Comparison of ENCODE assay signal across 12 cellular contexts in the genomic region with DNA sequence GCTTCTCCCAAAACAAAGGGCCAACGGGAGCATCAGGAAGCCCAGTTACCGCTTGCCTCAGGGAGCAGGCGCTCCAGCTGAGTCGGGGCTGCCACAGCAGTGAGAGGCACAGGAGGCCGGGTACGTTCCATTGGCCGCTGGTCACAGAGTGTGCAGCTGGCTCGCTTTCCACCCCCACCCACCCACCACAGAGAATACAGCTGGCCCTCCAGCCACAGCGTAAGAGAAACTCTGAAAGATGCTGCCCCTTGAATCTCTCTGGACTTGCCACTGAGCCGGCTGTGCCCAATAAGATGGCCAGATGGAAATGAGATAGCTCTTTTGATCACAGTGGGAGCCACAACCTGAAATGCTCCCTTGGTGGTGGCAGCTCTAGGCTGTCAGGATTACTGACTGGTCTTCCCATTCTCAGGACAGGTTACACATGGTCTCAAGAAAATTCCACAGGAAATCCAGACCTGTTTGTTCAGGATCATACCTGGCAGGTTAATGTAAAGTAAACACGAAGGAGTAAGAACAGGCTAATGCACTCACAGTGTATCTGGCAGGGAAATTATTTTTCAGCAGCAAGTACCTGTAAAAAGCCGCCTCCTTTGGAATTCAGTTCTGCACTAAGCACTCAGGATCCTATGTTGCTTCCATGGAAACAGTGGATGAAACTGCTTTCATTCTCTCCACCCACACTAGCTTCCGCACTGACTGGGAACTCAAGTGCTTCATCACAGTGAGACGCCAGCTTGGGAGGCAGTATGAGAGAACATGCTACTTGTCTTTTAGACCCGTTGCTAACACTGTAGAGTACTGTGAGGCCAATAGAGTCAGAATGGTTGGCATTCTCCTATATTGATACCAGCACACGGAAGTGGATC. TPM values are rescaled to one million over a fixed set of nuclear protein-coding genes. Genes with fewer than 3 reads are reported as not detected.
DNase-seq lines count a peak whose midpoint lies in the region; ATAC-seq and TF ChIP-seq lines count a peak whose summit lies in the region.
"Had no signal": no experiment of that assay in that cellular context is flagged by ENCODE, and none has a peak within 500 bp of the region (broad histone marks: within the 10 kb centered on the region; RNA-seq: fewer than 3 reads in every experiment).

No MANE protein-coding gene starts in this region.

- no peak overlapping the region for H2AK9ac ChIP-seq in IMR-90 (replicated peaks; ENCODE audit: low read depth, low read length, poor library complexity)

- POLR2A ChIA-PET in IMR-90 (lab: Charles Lee; ENCODE audit: unreplicated experiment), result no interaction called here

- no peak overlapping the region for H3K23ac ChIP-seq in IMR-90 (ENCODE audit: low read depth, low read length)

- H2BK120ac ChIP-seq in IMR-90 (ENCODE audit: low read depth, low read length), result no peak overlapping the region

- TF ChIP-seq POLR2A in IMR-90 (IDR thresholded peaks at IDR 0.05; ENCODE audit: low read depth, low read length), result no peak

- no peaks in the 10 kb centered on the region for H3K9me1 ChIP-seq in IMR-90 (ENCODE audit: insufficient read depth, low read length)

- no peak overlapping the region for H3K18ac ChIP-seq in IMR-90 (ENCODE audit: low read depth, low read length)

- CTCF ChIA-PET in IMR-90 (lab: Yijun Ruan, JAX), result interaction anchor here (0.5 to 0.6 kb wide), 2 partner anchors 27 to 270 kb away, joined by 3 read pairs; no protein-coding TSS in a partner anchor

- in situ Hi-C loops in IMR-90 (cut with MboI; ENCODE audit: low sequenced_read_pairs), result loop anchor here (25.0 kb wide), 1 partner anchor 755 kb away; no protein-coding TSS in a partner anchor

- no peak overlapping the region for H2BK20ac ChIP-seq in IMR-90 (ENCODE audit: low read depth, low read length)

- no peak overlapping the region for H4K91ac ChIP-seq in IMR-90 (ENCODE audit: insufficient read depth, low read depth, low read length)

- H3K27ac ChIP-seq in IMR-90 (ENCODE audit: insufficient read depth, low read length), result no peak overlapping the region
- H3K27ac ChIP-seq: heart left ventricle had no signal

- DNase-seq in IMR-90 (peak; percentile 66), NCI-H524 treated with DMSO at 0.1 percent for 48 hours (lab: John Stamatoyannopoulos, UW) (peak; percentile 71), fibroblast of pulmonary artery (ENCODE audit: low read depth) (peak; percentile 35), posterior cingulate gyrus (peak in 6 of 10 donors; percentile 44 to 86 (median 71))
- no peak for DNase-seq in activated CD4-positive, CD25-positive, alpha-beta regulatory T cell (lab: John Stamatoyannopoulos, UW)
- DNase-seq in activated naive CD8-positive, alpha-beta T cell treated with anti-CD3 and anti-CD28 coated beads for 36 hours, result no peak
- no peak for DNase-seq in stimulated activated effector memory CD8-positive, alpha-beta T cell treated with anti-CD3 and anti-CD28 coated beads, Interleukin-12 subunit alpha, Interleukin-12 subunit beta, amount 100 ng/mL, for 72 hours (ENCODE audit: low spot score in 2 of 2)
- DNase-seq: effector memory CD4-positive, alpha-beta T cell; heart left ventricle; MV-4-11; T-helper 9 cell had no signal

- no peak overlapping the region for H2AK5ac ChIP-seq in IMR-90 (ENCODE audit: low read depth, low read length)

- dilution Hi-C loops in IMR-90 (cut with HindIII; ENCODE audit: low sequenced_read_pairs, unreplicated experiment), result no loop called here

- H3K36me3 ChIP-seq in IMR-90 (ENCODE audit: control insufficient read depth, insufficient read depth, low read length), result 0 out of 2 replicates have a peak, but pooled peaks cover 3% of the 10 kb centered on the region

- no peak overlapping the region for H3K27ac Mint-ChIP-seq in activated naive CD8-positive, alpha-beta T cell treated with anti-CD3 and anti-CD28 coated beads for 36 hours
- no peak overlapping the region for H3K27ac Mint-ChIP-seq in stimulated activated effector memory CD8-positive, alpha-beta T cell treated with anti-CD3 and anti-CD28 coated beads, Interleukin-12 subunit alpha, Interleukin-12 subunit beta, amount 100 ng/mL, for 72 hours

- H3K4me3 Mint-ChIP-seq in activated naive CD8-positive, alpha-beta T cell treated with anti-CD3 and anti-CD28 coated beads for 36 hours, result no peak overlapping the region
- no peak overlapping the region for H3K4me3 Mint-ChIP-seq in stimulated activated effector memory CD8-positive, alpha-beta T cell treated with anti-CD3 and anti-CD28 coated beads, Interleukin-12 subunit alpha, Interleukin-12 subunit beta, amount 100 ng/mL, for 72 hours

- H4K8ac ChIP-seq in IMR-90 (ENCODE audit: low read depth in 2 of 2, low read length in 2 of 2), result 0 out of 4 replicates have a peak overlapping the region, but pooled peaks of 1 of the 2 experiments have one; percentile 12

- peaks cover 7% of the 10 kb centered on the region for H3K36me3 Mint-ChIP-seq in activated naive CD8-positive, alpha-beta T cell treated with anti-CD3 and anti-CD28 coated beads for 36 hours
- H3K36me3 Mint-ChIP-seq in stimulated activated effector memory CD8-positive, alpha-beta T cell treated with anti-CD3 and anti-CD28 coated beads, Interleukin-12 subunit alpha, Interleukin-12 subunit beta, amount 100 ng/mL, for 72 hours, result no peaks in the 10 kb centered on the region

- H3K27me3 Mint-ChIP-seq in activated naive CD8-positive, alpha-beta T cell treated with anti-CD3 and anti-CD28 coated beads for 36 hours, result no peaks in the 10 kb centered on the region

- intact Hi-C loops in IMR-90 (cut with micrococcal nuclease) (no loop called here), posterior cingulate gyrus (cut with DNase I) (no loop called here)

- no TSS peak for BruUV-seq in IMR-90 (replicated peaks; lab: Mats Ljungman, UMichigan)

- no peak overlapping the region for H2BK15ac ChIP-seq in IMR-90 (ENCODE audit: low read depth, low read length)

- 44% methylated on average over 5 of the region's 16 CpGs; no CpG with 5 or more reads in 1 of the 2 experiments for WGBS in IMR-90 (ENCODE audit: extremely low coverage in 2 of 2, insufficient read length in 1 of 2), 2 experiments

- no peaks in the 10 kb centered on the region for H3K27me3 ChIP-seq in IMR-90 (ENCODE audit: control insufficient read depth, insufficient read depth, low read length)
- H3K27me3 ChIP-seq: heart left ventricle had no signal

- no peak overlapping the region for H3K4me3 ChIP-seq in IMR-90 (ENCODE audit: insufficient read depth, low read depth, low read length)
- H3K4me3 ChIP-seq in fibroblast of pulmonary artery (replicated peaks; ENCODE audit: low read depth, low read length), result no peak overlapping the region
- H3K4me3 ChIP-seq: heart left ventricle had no signal

- no peaks in the 10 kb centered on the region for H3K79me1 ChIP-seq in IMR-90 (ENCODE audit: low read depth in 1 of 2, low read length in 2 of 2)

- H3K56ac ChIP-seq in IMR-90 (ENCODE audit: extremely low read depth, insufficient read depth, low read length), result no peak overlapping the region

- H3K4me1 Mint-ChIP-seq in activated naive CD8-positive, alpha-beta T cell treated with anti-CD3 and anti-CD28 coated beads for 36 hours, result no peaks in the 10 kb centered on the region
- no peaks in the 10 kb centered on the region for H3K4me1 Mint-ChIP-seq in stimulated activated effector memory CD8-positive, alpha-beta T cell treated with anti-CD3 and anti-CD28 coated beads, Interleukin-12 subunit alpha, Interleukin-12 subunit beta, amount 100 ng/mL, for 72 hours

- TF ChIP-seq CTCF in IMR-90 (conservative IDR thresholded peaks at IDR 0.05; ENCODE audit: low read depth, low read length) (no peak), fibroblast of pulmonary artery (IDR thresholded peaks at IDR 0.05; ENCODE audit: low read length, missing control alignments) (no peak)

- H4K5ac ChIP-seq in IMR-90 (ENCODE audit: low read depth, low read length), result no peak overlapping the region

- no peaks in the 10 kb centered on the region for H3K9me3 Mint-ChIP-seq in activated naive CD8-positive, alpha-beta T cell treated with anti-CD3 and anti-CD28 coated beads for 36 hours
- no peaks in the 10 kb centered on the region for H3K9me3 Mint-ChIP-seq in stimulated activated effector memory CD8-positive, alpha-beta T cell treated with anti-CD3 and anti-CD28 coated beads, Interleukin-12 subunit alpha, Interleukin-12 subunit beta, amount 100 ng/mL, for 72 hours

- no peak overlapping the region for H2BK5ac ChIP-seq in IMR-90 (ENCODE audit: low read depth, low read length, poor library complexity, severe bottlenecking)

- peak; percentile 80 for ATAC-seq in IMR-90 (ENCODE audit: low read depth)
- no peak for ATAC-seq in stimulated activated effector memory CD8-positive, alpha-beta T cell treated with anti-CD3 and anti-CD28 coated beads, Interleukin-12 subunit alpha, Interleukin-12 subunit beta, amount 100 ng/mL, for 72 hours
- ATAC-seq: heart left ventricle, Panc1 had no signal

- H3K14ac ChIP-seq in IMR-90 (replicated peaks; ENCODE audit: low read depth, low read length), result no peak overlapping the region

- H3K9me3 ChIP-seq in IMR-90 (ENCODE audit: control insufficient read depth, insufficient read depth, low read length), result no peaks in the 10 kb centered on the region
- H3K9me3 ChIP-seq: heart left ventricle had no signal

- H3K4me1 ChIP-seq in IMR-90 (ENCODE audit: control insufficient read depth, insufficient read depth, low read length), result peaks cover 5% of the 10 kb centered on the region; the same call in 1 of the 2 replicates
- H3K4me1 ChIP-seq: heart left ventricle had no signal

- H4K20me1 ChIP-seq in IMR-90 (ENCODE audit: insufficient read depth, low read length), result no peaks in the 10 kb centered on the region

- no peak overlapping the region; the same call in 1 of the 2 replicates for H3K4me2 ChIP-seq in IMR-90 (ENCODE audit: low read depth, low read length)

- no peak overlapping the region for H3K9ac ChIP-seq in IMR-90 (ENCODE audit: low read depth, low read length)

- no peak overlapping the region for H3K4ac ChIP-seq in IMR-90 (ENCODE audit: low read depth, low read length)

- peak overlapping the region; percentile 55 for H2AFZ ChIP-seq in IMR-90 (replicated peaks; ENCODE audit: low read length, poor library complexity)

- no peak for TF ChIP-seq RAD21 in IMR-90 (IDR thresholded peaks at IDR 0.05; ENCODE audit: low read length)

RNA-seq across cellular contexts. Expression of gene SIAE, which starts 16.5 kb away (rescaled TPM):
- total RNA-seq in IMR-90 (2012; rRNA removed), result 3.3 and 4.7 TPM in 2 replicates
- 11.3 and 12.0 TPM in 2 replicates for polyA plus RNA-seq in IMR-90 (2012; rRNA removed)
- polyA plus RNA-seq in IMR-90 (2012; cell fraction: cytosol; rRNA removed), result 5.8 and 10.3 TPM in 2 replicates
- polyA plus RNA-seq in IMR-90 (2012; cell fraction: nucleus; rRNA removed; ENCODE audit: low replicate concordance), result 5.5 and 14.4 TPM in 2 replicates
- 1 to 10 TPM; 4.5 to 6.9 TPM for total RNA-seq in activated naive CD8-positive, alpha-beta T cell treated with anti-CD3 and anti-CD28 coated beads for 36 hours

RNA-seq across cellular contexts. Expression of gene SPA17, which starts 16.7 kb away (rescaled TPM):
- 9.9 and 14.4 TPM in 2 replicates for total RNA-seq in IMR-90 (2012; rRNA removed)
- 10.6 and 11.5 TPM in 2 replicates for polyA plus RNA-seq in IMR-90 (2012; rRNA removed)
- polyA plus RNA-seq in IMR-90 (2012; cell fraction: cytosol; rRNA removed), result 0.75 and 1.3 TPM in 2 replicates
- 0.21 and 3.8 TPM in 2 replicates for polyA plus RNA-seq in IMR-90 (2012; cell fraction: nucleus; rRNA removed; ENCODE audit: low replicate concordance)
- total RNA-seq in activated naive CD8-positive, alpha-beta T cell treated with anti-CD3 and anti-CD28 coated beads for 36 hours, result 1 to 10 TPM; 3.4 to 4.7 TPM

RNA-seq across cellular contexts. Expression of gene TBRG1, which starts 34.3 kb away (rescaled TPM):
- 11.9 and 13.3 TPM in 2 replicates for total RNA-seq in IMR-90 (2012; rRNA removed)
- polyA plus RNA-seq in IMR-90 (2012; rRNA removed), result 20.2 and 23.2 TPM in 2 replicates
- 7.0 and 10.4 TPM in 2 replicates for polyA plus RNA-seq in IMR-90 (2012; cell fraction: cytosol; rRNA removed)
- 27.9 and 84.2 TPM in 2 replicates for polyA plus RNA-seq in IMR-90 (2012; cell fraction: nucleus; rRNA removed; ENCODE audit: low replicate concordance)
- 10 to 100 TPM; 37.8 to 38.2 TPM for total RNA-seq in activated naive CD8-positive, alpha-beta T cell treated with anti-CD3 and anti-CD28 coated beads for 36 hours

RNA-seq across cellular contexts. Expression of gene PANX3, which starts 45.8 kb away (rescaled TPM):
- not detected in 2 replicates for total RNA-seq in IMR-90 (2012; rRNA removed)
- not detected in 2 replicates for polyA plus RNA-seq in IMR-90 (2012; rRNA removed)
- polyA plus RNA-seq in IMR-90 (2012; cell fraction: cytosol; rRNA removed), result not detected in 2 replicates
- polyA plus RNA-seq in IMR-90 (2012; cell fraction: nucleus; rRNA removed; ENCODE audit: low replicate concordance), result not detected in 2 replicates
- total RNA-seq in activated naive CD8-positive, alpha-beta T cell treated with anti-CD3 and anti-CD28 coated beads for 36 hours, result not detected
- total RNA-seq: heart left ventricle had no signal
- polyA plus RNA-seq: heart left ventricle had no signal

Comparison
In these comparisons a context has a peak if more than half of its experiments do, and no peak if none do; other contexts are left out.
1. DNase-seq: peak in IMR-90 (single experiment), NCI-H524 treated with DMSO at 0.1 percent for 48 hours (single experiment), fibroblast of pulmonary artery (single experiment) and posterior cingulate gyrus (6 of 10); none in activated CD4-positive, CD25-positive, alpha-beta regulatory T cell (0 of 4), activated naive CD8-positive, alpha-beta T cell treated with anti-CD3 and anti-CD28 coated beads for 36 hours (single experiment) and stimulated activated effector memory CD8-positive, alpha-beta T cell treated with anti-CD3 and anti-CD28 coated beads, Interleukin-12 subunit alpha, Interleukin-12 subunit beta, amount 100 ng/mL, for 72 hours (0 of 2).